ENCODE assay signal across 1 cellular context in genomic region chr4:185142911-185143595, GRCh38.
TF ChIP-seq lines count a peak whose summit lies in the region.

TSS of gene SLC25A4 (plus strand) at chr4:185143266. CDS start at chr4:185143373, 107 bp downstream.

TF ChIP-seq in GM23338, 12 proteins besides CTCF, POLR2A, EP300 and RAD21 (continued from another document):
- TF ChIP-seq REST (IDR thresholded peaks at IDR 0.05; ENCODE audit: unreplicated experiment) (no peak), EZH2 (IDR thresholded peaks at IDR 0.05; ENCODE audit: low read depth, unreplicated experiment) (no peak), EZH2phosphoT487 (IDR thresholded peaks at IDR 0.05; ENCODE audit: unreplicated experiment) (no peak), ZNF331 (CRISPR knock-in tag; IDR thresholded peaks at IDR 0.05; ENCODE audit: low read depth) (no peak), ZNF114 (CRISPR knock-in tag; IDR thresholded peaks at IDR 0.05) (0 out of 2 replicates have a peak, but pooled peaks have one; percentile 30)
TF ChIP-seq in GM23338: peak in this region for 2.
